Comparison of ENCODE assay signal across 8 cellular contexts in genomic region chr12:124786065-124786964, GRCh38.
A peak's percentile ranks its signal among the peaks of the same experiment; 100 is the strongest.
DNase-seq lines count a peak whose midpoint lies in the region; ATAC-seq and TF ChIP-seq lines count a peak whose summit lies in the region.

No MANE protein-coding gene starts in this region.

- H3K27me3 ChIP-seq in Caco-2 (replicated peaks; ENCODE audit: control insufficient read depth, insufficient read depth, low read length): no peaks in the 10 kb centered on the region

- peaks cover 52% of the 10 kb centered on the region for H3K36me3 Mint-ChIP-seq in Caco-2 (ENCODE audit: insufficient read depth, unreplicated experiment)
- peaks cover 2% of the 10 kb centered on the region for H3K36me3 Mint-ChIP-seq in activated CD4-positive, alpha-beta T cell treated with anti-CD3 and anti-CD28 coated beads, Interleukin-2, amount 10 ng/mL, durations not matched to agents 24 days and 14 days (ENCODE audit: low read depth)

- no peak for TF ChIP-seq CTCF in HEK293 (tag by site-specific recombination; IDR thresholded peaks at IDR 0.05)
- no peak for TF ChIP-seq CTCF in astrocyte of the spinal cord (IDR thresholded peaks at IDR 0.05; ENCODE audit: low read depth, low read length)
- no peak for TF ChIP-seq CTCF in retinal pigment epithelial cell (conservative IDR thresholded peaks at IDR 0.05; ENCODE audit: low read depth, low read length)
- no peak for TF ChIP-seq CTCF in Caco-2 (IDR thresholded peaks at IDR 0.05; ENCODE audit: insufficient read depth in 1 of 2, low read depth in 1 of 2, low read length in 1 of 2, severe bottlenecking in 1 of 2, unreplicated experiment in 1 of 2)

- no peaks in the 10 kb centered on the region for H3K4me1 ChIP-seq in HEK293 (ENCODE audit: control insufficient read depth, insufficient read depth, low read length)
- H3K4me1 ChIP-seq in Caco-2: no peaks in the 10 kb centered on the region

- no peaks in the 10 kb centered on the region for H3K9me3 ChIP-seq in HEK293 (ENCODE audit: control insufficient read depth, insufficient read depth, low read depth, low read length)
- H3K9me3 ChIP-seq in Caco-2: no peaks in the 10 kb centered on the region

- no peaks in the 10 kb centered on the region for H3K27me3 Mint-ChIP-seq in Caco-2 (ENCODE audit: insufficient read depth, unreplicated experiment)
- H3K27me3 Mint-ChIP-seq in activated CD4-positive, alpha-beta T cell treated with anti-CD3 and anti-CD28 coated beads, Interleukin-2, amount 10 ng/mL, durations not matched to agents 24 days and 14 days: no peaks in the 10 kb centered on the region

- intact Hi-C loops in Caco-2 (cut with micrococcal nuclease; ENCODE audit: unreplicated experiment): no loop called here
- intact Hi-C loops in activated CD4-positive, alpha-beta T cell treated with anti-CD3 and anti-CD28 coated beads, Interleukin-2, amount 10 ng/mL, durations not matched to agents 24 days and 14 days (cut with micrococcal nuclease): no loop called here

- in situ Hi-C loops in astrocyte of the spinal cord (cut with HindIII; ENCODE audit: low sequenced_read_pairs): no loop called here

- ATAC-seq in GM21723 (IDR thresholded peaks at IDR 0.05; ENCODE audit: unreplicated experiment): no peak

- peak overlapping the region; percentile 47 for H3K4me3 ChIP-seq in HEK293 (ENCODE audit: low read depth, low read length)
- H3K4me3 ChIP-seq in astrocyte of the spinal cord (ENCODE audit: low read depth, low read length): peak overlapping the region; percentile 45
- peak overlapping the region; percentile 17 for H3K4me3 ChIP-seq in retinal pigment epithelial cell (ENCODE audit: low read length)
- H3K4me3 ChIP-seq in Caco-2 (ENCODE audit: low read depth, low read length): no peak overlapping the region

- H3K36me3 ChIP-seq in HEK293 (ENCODE audit: control insufficient read depth in 2 of 2, insufficient read depth in 1 of 2, low read length in 2 of 2) (peaks cover 0 to 43% of the 10 kb centered on the region in 2 experiments; a peak in 2 of 3 replicates), Caco-2 (ENCODE audit: control insufficient read depth, insufficient read depth, low read length) (peaks cover 3% of the 10 kb centered on the region)

- CTCF ChIA-PET in HEK293 (lab: Yijun Ruan, JAX) (interaction anchor here (0.8 to 1.1 kb wide), 3 partner anchors 10 to 154 kb away, joined by 3 to 4 read pairs (median 3); no protein-coding TSS in a partner anchor), Caco-2 (lab: Charles Lee) (no interaction called here)

- no peaks in the 10 kb centered on the region for H3K4me1 Mint-ChIP-seq in Caco-2 (ENCODE audit: low read depth, unreplicated experiment)
- no peaks in the 10 kb centered on the region for H3K4me1 Mint-ChIP-seq in activated CD4-positive, alpha-beta T cell treated with anti-CD3 and anti-CD28 coated beads, Interleukin-2, amount 10 ng/mL, durations not matched to agents 24 days and 14 days

- H3K9me3 Mint-ChIP-seq in Caco-2 (ENCODE audit: unreplicated experiment): no peaks in the 10 kb centered on the region
- H3K9me3 Mint-ChIP-seq in activated CD4-positive, alpha-beta T cell treated with anti-CD3 and anti-CD28 coated beads, Interleukin-2, amount 10 ng/mL, durations not matched to agents 24 days and 14 days: no peaks in the 10 kb centered on the region

- BruUV-seq in Caco-2 (replicated peaks; lab: Mats Ljungman, UMichigan): no TSS peak

- DNase-seq in astrocyte of the spinal cord (ENCODE audit: low read depth, low spot score) (peak; percentile 88), hypothalamus (lab: John Stamatoyannopoulos, UW) (peak in 50 of 51 donors; percentile 7 to 92 (median 76)), retinal pigment epithelial cell (ENCODE audit: low read depth) (no peak), RKO (ENCODE audit: low spot score) (no peak), Caco-2 (no peak)
- no peak for DNase-seq in activated CD4-positive, alpha-beta T cell treated with anti-CD3 and anti-CD28 coated beads, Interleukin-2, amount 10 ng/mL, durations not matched to agents 24 days and 14 days

- no peak overlapping the region for H3K27ac Mint-ChIP-seq in Caco-2 (ENCODE audit: unreplicated experiment)
- no peak overlapping the region for H3K27ac Mint-ChIP-seq in activated CD4-positive, alpha-beta T cell treated with anti-CD3 and anti-CD28 coated beads, Interleukin-2, amount 10 ng/mL, durations not matched to agents 24 days and 14 days

- POLR2A ChIA-PET in HEK293 (lab: Yijun Ruan, JAX) (interaction anchor here (0.6 to 1.1 kb wide), 4 partner anchors 119 to 142 kb away, joined by 3 to 5 read pairs (median 4); no protein-coding TSS in a partner anchor), Caco-2 (lab: Charles Lee) (no interaction called here)

- 0 out of 2 replicates have a peak overlapping the region, but pooled peaks have one; percentile 31 for H3K27ac ChIP-seq in HEK293 (ENCODE audit: extremely low read depth, low read depth, low read length)

- H3K4me3 Mint-ChIP-seq in Caco-2 (ENCODE audit: unreplicated experiment): no peak overlapping the region
- no peak overlapping the region for H3K4me3 Mint-ChIP-seq in activated CD4-positive, alpha-beta T cell treated with anti-CD3 and anti-CD28 coated beads, Interleukin-2, amount 10 ng/mL, durations not matched to agents 24 days and 14 days

TF ChIP-seq in HEK293, 187 proteins besides CTCF, POLR2A, EP300 and RAD21:
- TF ChIP-seq ZNF677 (tag by site-specific recombination; IDR thresholded peaks at IDR 0.05) (no peak), ZFP37 (tag by site-specific recombination; IDR thresholded peaks at IDR 0.05) (no peak)

Comparison
In these comparisons a context has a peak if more than half of its experiments do, and no peak if none do; other contexts are left out.
1. DNase-seq: peak in astrocyte of the spinal cord (single experiment) and hypothalamus (50 of 51); none in retinal pigment epithelial cell (single experiment), RKO (single experiment), Caco-2 (0 of 2) and activated CD4-positive, alpha-beta T cell treated with anti-CD3 and anti-CD28 coated beads, Interleukin-2, amount 10 ng/mL, durations not matched to agents 24 days and 14 days (single experiment).